Comparison of ENCODE assay signal across 16 cellular contexts in genomic region chr4:152929888-152930287, GRCh38.
"Had no signal": no experiment of that assay in that cellular context is flagged by ENCODE, and none has a peak within 500 bp of the region (broad histone marks: within the 10 kb centered on the region; RNA-seq: fewer than 3 reads in every experiment).

No MANE protein-coding gene starts in this region.

- H3K27ac ChIP-seq: breast epithelium, pancreas, testis had no signal

- H3K9me3 ChIP-seq: breast epithelium, pancreas, testis had no signal

- H3K9me3 Mint-ChIP-seq: activated CD8-positive, alpha-beta T cell treated with anti-CD3 and anti-CD28 coated beads for 36 hours; stimulated activated naive CD8-positive, alpha-beta T cell treated with anti-CD3 and anti-CD28 coated beads, Interleukin-15, amount 100 ng/mL, for 72 hours; T-helper 2 cell treated with Interferon-gamma antibody and Interleukin-4, amounts not matched to agents 5 μg/mL and 100 μg/mL, for 36 hours had no signal

- H3K4me3 Mint-ChIP-seq: activated CD4-positive, alpha-beta T cell treated with anti-CD3 and anti-CD28 coated beads for 36 hours; activated CD8-positive, alpha-beta T cell treated with anti-CD3 and anti-CD28 coated beads for 36 hours; stimulated activated naive CD8-positive, alpha-beta T cell treated with anti-CD3 and anti-CD28 coated beads, Interleukin-15, amount 100 ng/mL, for 72 hours; T-helper 2 cell treated with Interferon-gamma antibody and Interleukin-4, amounts not matched to agents 5 μg/mL and 100 μg/mL, for 36 hours had no signal

- H3K27me3 ChIP-seq: breast epithelium, pancreas, testis had no signal

- H3K4me1 Mint-ChIP-seq: activated CD4-positive, alpha-beta T cell treated with anti-CD3 and anti-CD28 coated beads for 36 hours had no signal

- DNase-seq: activated CD4-positive, alpha-beta T cell treated with anti-CD3 and anti-CD28 coated beads for 36 hours; activated CD8-positive, alpha-beta memory T cell treated with anti-CD3 and anti-CD28 coated beads, Interleukin-2, amount 50 U/mL, for 48 hours; activated CD8-positive, alpha-beta T cell treated with anti-CD3 and anti-CD28 coated beads for 36 hours; aorta; glutamatergic neuron; kidney; left ventricle myocardium superior; mesendoderm; pancreas; retina; stimulated activated CD4-positive, alpha-beta T cell treated with anti-CD3 and anti-CD28 coated beads, Interleukin-15, amount 100 ng/mL, for 24 hours; stimulated activated CD4-positive, alpha-beta T cell treated with anti-CD3 and anti-CD28 coated beads, Interleukin-4, amount 100 ng/mL, for 24 hours; stimulated activated naive CD8-positive, alpha-beta T cell treated with anti-CD3 and anti-CD28 coated beads, Interleukin-15, amount 100 ng/mL, for 72 hours; testis had no signal

- H3K4me3 ChIP-seq: breast epithelium, pancreas, testis had no signal

- H3K36me3 ChIP-seq: breast epithelium, pancreas had no signal

- H3K4me1 ChIP-seq: breast epithelium, pancreas, testis had no signal

- ATAC-seq: activated CD4-positive, alpha-beta T cell treated with anti-CD3 and anti-CD28 coated beads for 36 hours; activated CD8-positive, alpha-beta T cell treated with anti-CD3 and anti-CD28 coated beads for 36 hours; left ventricle myocardium superior; pancreas; stimulated activated naive CD8-positive, alpha-beta T cell treated with anti-CD3 and anti-CD28 coated beads, Interleukin-15, amount 100 ng/mL, for 72 hours had no signal

- H3K27ac Mint-ChIP-seq: activated CD4-positive, alpha-beta T cell treated with anti-CD3 and anti-CD28 coated beads for 36 hours; activated CD8-positive, alpha-beta T cell treated with anti-CD3 and anti-CD28 coated beads for 36 hours; stimulated activated naive CD8-positive, alpha-beta T cell treated with anti-CD3 and anti-CD28 coated beads, Interleukin-15, amount 100 ng/mL, for 72 hours; T-helper 2 cell treated with Interferon-gamma antibody and Interleukin-4, amounts not matched to agents 5 μg/mL and 100 μg/mL, for 36 hours had no signal
